In the genomic region with DNA sequence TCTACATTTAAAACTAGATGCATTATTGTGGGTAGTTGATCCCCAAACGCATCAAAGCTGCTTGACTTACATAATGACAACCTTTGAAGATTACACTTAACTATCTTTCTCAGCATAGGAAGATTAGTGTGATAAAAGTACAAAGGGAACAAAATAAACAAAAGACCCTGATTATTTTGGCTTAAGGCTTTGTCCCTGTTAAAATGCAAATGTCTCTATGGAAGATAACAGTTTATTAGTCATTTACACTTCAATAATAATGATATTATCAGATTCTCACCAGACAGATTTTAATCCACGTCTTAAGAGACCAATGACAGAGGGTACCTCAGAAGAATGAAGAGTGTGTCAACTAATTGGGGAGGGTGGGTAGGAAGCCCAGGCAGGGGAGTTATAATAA, we compare ENCODE assay signal across 29 cellular contexts.
"Had no signal": no experiment of that assay in that cellular context is flagged by ENCODE, and none has a peak within 500 bp of the region (broad histone marks: within the 10 kb centered on the region; RNA-seq: fewer than 3 reads in every experiment).

No MANE protein-coding gene starts in this region.

- H3K27ac Mint-ChIP-seq: stimulated activated effector memory CD8-positive, alpha-beta T cell treated with anti-CD3 and anti-CD28 coated beads, Interleukin-12 subunit alpha, Interleukin-12 subunit beta, amount 100 ng/mL, for 72 hours; stimulated activated memory B cell treated with anti-CD40 and anti-IgM and Interleukin-4, amounts not matched to agents 10 μg/mL and 1 μg/mL and 100 μg/mL, for 72 hours; stimulated activated naive B cell treated with anti-CD40 and anti-IgM and Interleukin-4, amounts not matched to agents 10 μg/mL and 1 μg/mL and 100 μg/mL, for 72 hours; stimulated activated naive CD8-positive, alpha-beta T cell treated with anti-CD3 and anti-CD28 coated beads, Interleukin-15, amount 100 ng/mL, for 72 hours; stimulated activated naive CD8-positive, alpha-beta T cell treated with anti-CD3 and anti-CD28 coated beads, Interleukin-15, Interleukin-2, amounts not matched to agents 100 ng/mL and 50 ng/mL, for 24 hours; type B pancreatic cell had no signal

- H3K4me1 ChIP-seq: stomach, suprapubic skin, testis, thyroid gland, tibial nerve, transverse colon, upper lobe of left lung, upper lobe of right lung, uterus, vagina had no signal

- H3K36me3 ChIP-seq: stomach, suprapubic skin, thoracic aorta, thyroid gland, tibial artery, tibial nerve, transverse colon, upper lobe of left lung, upper lobe of right lung, uterus, vagina had no signal

- H3K9me3 Mint-ChIP-seq: stimulated activated naive CD8-positive, alpha-beta T cell treated with anti-CD3 and anti-CD28 coated beads, Interleukin-15, amount 100 ng/mL, for 72 hours; type B pancreatic cell had no signal

- H3K27ac ChIP-seq: stomach, suprapubic skin, testis, thoracic aorta, thyroid gland, tibial artery, tibial nerve, transverse colon, upper lobe of left lung, upper lobe of right lung, uterus, vagina had no signal

- FAIRE-seq: urothelium cell line had no signal

- H3K4me3 ChIP-seq: stomach, suprapubic skin, testis, thoracic aorta, thyroid gland, tibial artery, tibial nerve, transverse colon, upper lobe of left lung, upper lobe of right lung, uterus, vagina had no signal

- H3K9me3 ChIP-seq: stomach, suprapubic skin, testis, thoracic aorta, thyroid gland, tibial artery, tibial nerve, transverse colon, upper lobe of left lung, upper lobe of right lung, uterus, vagina had no signal

- H3K4me3 Mint-ChIP-seq: stimulated activated effector memory CD8-positive, alpha-beta T cell treated with anti-CD3 and anti-CD28 coated beads, Interleukin-12 subunit alpha, Interleukin-12 subunit beta, amount 100 ng/mL, for 72 hours; stimulated activated memory B cell treated with anti-CD40 and anti-IgM and Interleukin-4, amounts not matched to agents 10 μg/mL and 1 μg/mL and 100 μg/mL, for 72 hours; stimulated activated naive B cell treated with anti-CD40 and anti-IgM and Interleukin-4, amounts not matched to agents 10 μg/mL and 1 μg/mL and 100 μg/mL, for 72 hours; stimulated activated naive CD8-positive, alpha-beta T cell treated with anti-CD3 and anti-CD28 coated beads, Interleukin-15, amount 100 ng/mL, for 72 hours; stimulated activated naive CD8-positive, alpha-beta T cell treated with anti-CD3 and anti-CD28 coated beads, Interleukin-15, Interleukin-2, amounts not matched to agents 100 ng/mL and 50 ng/mL, for 24 hours; type B pancreatic cell had no signal

- H3K27me3 ChIP-seq: stomach, suprapubic skin, testis, thyroid gland, tibial artery, tibial nerve, transverse colon, upper lobe of left lung, upper lobe of right lung, uterus, vagina had no signal

- H3K4me1 Mint-ChIP-seq: stimulated activated effector memory CD8-positive, alpha-beta T cell treated with anti-CD3 and anti-CD28 coated beads, Interleukin-12 subunit alpha, Interleukin-12 subunit beta, amount 100 ng/mL, for 72 hours; stimulated activated memory B cell treated with anti-CD40 and anti-IgM and Interleukin-4, amounts not matched to agents 10 μg/mL and 1 μg/mL and 100 μg/mL, for 72 hours; stimulated activated naive B cell treated with anti-CD40 and anti-IgM and Interleukin-4, amounts not matched to agents 10 μg/mL and 1 μg/mL and 100 μg/mL, for 72 hours; stimulated activated naive CD8-positive, alpha-beta T cell treated with anti-CD3 and anti-CD28 coated beads, Interleukin-15, amount 100 ng/mL, for 72 hours had no signal

- H3K27me3 Mint-ChIP-seq: stimulated activated memory B cell treated with anti-CD40 and anti-IgM and Interleukin-4, amounts not matched to agents 10 μg/mL and 1 μg/mL and 100 μg/mL, for 72 hours; stimulated activated naive B cell treated with anti-CD40 and anti-IgM and Interleukin-4, amounts not matched to agents 10 μg/mL and 1 μg/mL and 100 μg/mL, for 72 hours; stimulated activated naive CD8-positive, alpha-beta T cell treated with anti-CD3 and anti-CD28 coated beads, Interleukin-15, amount 100 ng/mL, for 72 hours; stimulated activated naive CD8-positive, alpha-beta T cell treated with anti-CD3 and anti-CD28 coated beads, Interleukin-15, Interleukin-2, amounts not matched to agents 100 ng/mL and 50 ng/mL, for 24 hours; type B pancreatic cell had no signal

- DNase-seq: stimulated activated CD4-positive, alpha-beta T cell treated with anti-CD3 and anti-CD28 coated beads, Interleukin-2, amount 100 ng/mL, for 48 hours; stimulated activated CD4-positive, alpha-beta T cell treated with anti-CD3 and anti-CD28 coated beads, Interleukin-4, amount 100 ng/mL, for 1 hour; stimulated activated CD4-positive, alpha-beta T cell treated with anti-CD3 and anti-CD28 coated beads, Interleukin-4, amount 100 ng/mL, for 24 hours; stimulated activated CD4-positive, alpha-beta T cell treated with anti-CD3 and anti-CD28 coated beads, Interleukin-4, amount 100 ng/mL, for 4 hours; stimulated activated CD8-positive, alpha-beta memory T cell treated with anti-CD3 and anti-CD28 coated beads, Interleukin-4, amount 100 ng/mL, for 48 hours; stimulated activated naive B cell treated with anti-CD40 and anti-IgM and Interleukin-4, amounts not matched to agents 10 μg/mL and 1 μg/mL and 100 μg/mL, for 72 hours; stimulated activated naive CD4-positive, alpha-beta T cell; stimulated activated naive CD4-positive, alpha-beta T cell treated with Interleukin-2 at 50 U/mL for 16 hours; stimulated activated naive CD8-positive, alpha-beta T cell treated with anti-CD3 and anti-CD28 coated beads, Interleukin-15, amount 100 ng/mL, for 72 hours; stimulated activated naive CD8-positive, alpha-beta T cell treated with anti-CD3 and anti-CD28 coated beads, Interleukin-15, Interleukin-2, amounts not matched to agents 100 U/mL and 50 U/mL, for 24 hours; stomach; substantia nigra; testis; thyroid gland; tibial artery; transverse colon; trophoblast cell; upper lobe of left lung; upper lobe of right lung; uterus had no signal

- H3K36me3 Mint-ChIP-seq: stimulated activated effector memory CD8-positive, alpha-beta T cell treated with anti-CD3 and anti-CD28 coated beads, Interleukin-12 subunit alpha, Interleukin-12 subunit beta, amount 100 ng/mL, for 72 hours; stimulated activated memory B cell treated with anti-CD40 and anti-IgM and Interleukin-4, amounts not matched to agents 10 μg/mL and 1 μg/mL and 100 μg/mL, for 72 hours; stimulated activated naive B cell treated with anti-CD40 and anti-IgM and Interleukin-4, amounts not matched to agents 10 μg/mL and 1 μg/mL and 100 μg/mL, for 72 hours; type B pancreatic cell had no signal
